9 cellular contexts compared by ENCODE assay signal in the genomic region with DNA sequence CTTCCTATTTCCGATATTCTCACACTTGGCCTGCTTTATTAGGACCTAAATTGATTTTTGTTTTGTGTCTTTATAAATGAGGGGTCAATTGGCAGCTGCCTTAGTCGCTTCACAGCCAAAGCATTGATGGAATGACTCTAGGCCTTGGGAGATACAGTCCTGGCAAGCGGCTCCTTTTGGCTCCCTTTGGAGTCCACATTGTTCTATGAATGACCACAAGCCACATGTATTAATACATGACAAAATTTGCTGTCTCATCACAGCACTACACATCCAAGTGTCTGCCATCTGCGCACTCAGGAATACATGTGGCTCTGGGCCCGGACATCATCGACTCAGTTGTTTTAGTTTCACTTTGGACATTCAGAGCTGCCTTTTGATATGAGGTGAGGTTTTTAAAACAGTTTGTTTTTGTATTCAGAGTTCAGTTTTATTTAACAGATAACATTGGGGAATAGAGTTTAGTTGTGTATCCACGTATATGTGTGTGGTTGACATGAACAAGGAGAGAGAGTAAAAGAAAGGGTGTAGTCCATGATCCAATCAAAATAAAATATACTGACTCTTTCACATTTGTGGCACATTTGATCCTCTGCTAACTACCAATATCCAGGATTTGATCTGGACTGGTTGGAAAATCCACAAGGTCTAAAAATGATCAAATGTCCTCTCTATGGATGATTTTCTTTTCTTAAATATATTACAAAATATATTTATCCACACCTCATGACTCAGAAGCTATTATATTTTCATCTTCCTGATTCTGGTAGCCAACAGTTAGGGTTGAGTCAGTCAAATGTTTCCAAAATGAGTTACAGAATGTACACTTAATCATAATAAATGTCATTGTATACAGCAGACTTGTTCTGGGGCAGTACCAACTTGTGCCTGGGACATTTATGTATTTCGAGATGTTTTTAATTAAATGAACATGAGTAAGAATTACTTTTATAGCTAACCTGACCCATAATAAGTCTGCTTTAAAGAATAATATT.
DNase-seq lines count a peak whose midpoint lies in the region; ATAC-seq and TF ChIP-seq lines count a peak whose summit lies in the region.
"Had no signal": no experiment of that assay in that cellular context is flagged by ENCODE, and none has a peak within 500 bp of the region (broad histone marks: within the 10 kb centered on the region; RNA-seq: fewer than 3 reads in every experiment).

No MANE protein-coding gene starts in this region.

- intact Hi-C loops in left cardiac atrium (cut with DNase I): no loop called here
- intact Hi-C loops in left ventricle myocardium superior (cut with micrococcal nuclease): no loop called here

- H3K4me3 Mint-ChIP-seq in activated naive CD8-positive, alpha-beta T cell treated with anti-CD3 and anti-CD28 coated beads, Interleukin-2, amount 50 U/mL, for 24 hours: peak overlapping the region; percentile 50

- H3K9me3 Mint-ChIP-seq in activated naive CD8-positive, alpha-beta T cell treated with anti-CD3 and anti-CD28 coated beads, Interleukin-2, amount 50 U/mL, for 24 hours: no peaks in the 10 kb centered on the region

- H3K4me1 Mint-ChIP-seq in activated naive CD8-positive, alpha-beta T cell treated with anti-CD3 and anti-CD28 coated beads, Interleukin-2, amount 50 U/mL, for 24 hours: peaks cover 70% of the 10 kb centered on the region

- H3K27me3 Mint-ChIP-seq in activated naive CD8-positive, alpha-beta T cell treated with anti-CD3 and anti-CD28 coated beads, Interleukin-2, amount 50 U/mL, for 24 hours: no peaks in the 10 kb centered on the region

- peak; percentile 50 to 80 for ATAC-seq in left cardiac atrium
- ATAC-seq in activated naive CD8-positive, alpha-beta T cell treated with anti-CD3 and anti-CD28 coated beads, Interleukin-2, amount 50 U/mL, for 24 hours: peak; percentile 64
- ATAC-seq in left ventricle myocardium superior: peak; percentile 39
- ATAC-seq in GM19023 (IDR thresholded peaks at IDR 0.05; ENCODE audit: unreplicated experiment): no peak

- no peaks in the 10 kb centered on the region for H3K36me3 Mint-ChIP-seq in activated naive CD8-positive, alpha-beta T cell treated with anti-CD3 and anti-CD28 coated beads, Interleukin-2, amount 50 U/mL, for 24 hours (ENCODE audit: low read depth)

- H3K27me3 ChIP-seq in right atrium auricular region (no peaks in the 10 kb centered on the region), WERI-Rb-1 (ENCODE audit: insufficient read depth, low read depth, severe bottlenecking) (peaks cover 42% of the 10 kb centered on the region)

- no peak overlapping the region for H3K27ac ChIP-seq in right atrium auricular region
- no peak overlapping the region for H3K27ac ChIP-seq in WERI-Rb-1

- H3K4me3 ChIP-seq in right atrium auricular region: peak overlapping the region in 1 of 2 donors; percentile 6
- H3K4me3 ChIP-seq in WERI-Rb-1 (ENCODE audit: low read depth, low read length): no peak overlapping the region

- no peaks in the 10 kb centered on the region for H3K36me3 ChIP-seq in right atrium auricular region
- no peaks in the 10 kb centered on the region for H3K36me3 ChIP-seq in WERI-Rb-1

- peak; percentile 33 for DNase-seq in left cardiac atrium
- no peak for DNase-seq in right atrium auricular region (ENCODE audit: low spot score)
- no peak for DNase-seq in activated naive CD8-positive, alpha-beta T cell treated with anti-CD3 and anti-CD28 coated beads, Interleukin-2, amount 50 U/mL, for 24 hours
- peak; percentile 34 for DNase-seq in left ventricle myocardium superior
- DNase-seq in NCI-H1694 treated with DMSO at 0.1 percent for 48 hours (lab: John Stamatoyannopoulos, UW): no peak
- DNase-seq in WERI-Rb-1: no peak
- DNase-seq in GM10266 (ENCODE audit: extremely low spot score): no peak
- DNase-seq: islet precursor cell had no signal

- TF ChIP-seq CTCF in right atrium auricular region (IDR thresholded peaks at IDR 0.05): no peak
- no peak for TF ChIP-seq CTCF in WERI-Rb-1 (IDR thresholded peaks at IDR 0.05; ENCODE audit: low read depth, low read length)
- TF ChIP-seq CTCF in GM10266 (IDR thresholded peaks at IDR 0.05; ENCODE audit: control insufficient read depth, insufficient read depth, low read depth, missing control alignments): no peak

- H3K9me3 ChIP-seq in right atrium auricular region (no peaks in the 10 kb centered on the region), WERI-Rb-1 (ENCODE audit: severe bottlenecking) (no peaks in the 10 kb centered on the region)

- peak overlapping the region; percentile 88 for H3K27ac Mint-ChIP-seq in activated naive CD8-positive, alpha-beta T cell treated with anti-CD3 and anti-CD28 coated beads, Interleukin-2, amount 50 U/mL, for 24 hours

- no peaks in the 10 kb centered on the region for H3K4me1 ChIP-seq in right atrium auricular region

Comparison
In these comparisons a context has a peak if more than half of its experiments do, and no peak if none do; other contexts are left out.
1. DNase-seq: peak in left cardiac atrium (single experiment) and left ventricle myocardium superior (single experiment); none in right atrium auricular region (single experiment), activated naive CD8-positive, alpha-beta T cell treated with anti-CD3 and anti-CD28 coated beads, Interleukin-2, amount 50 U/mL, for 24 hours (single experiment), NCI-H1694 treated with DMSO at 0.1 percent for 48 hours (single experiment), WERI-Rb-1 (single experiment) and GM10266 (single experiment).